ENCODE assay signal across 1 cellular context in the genomic region with DNA sequence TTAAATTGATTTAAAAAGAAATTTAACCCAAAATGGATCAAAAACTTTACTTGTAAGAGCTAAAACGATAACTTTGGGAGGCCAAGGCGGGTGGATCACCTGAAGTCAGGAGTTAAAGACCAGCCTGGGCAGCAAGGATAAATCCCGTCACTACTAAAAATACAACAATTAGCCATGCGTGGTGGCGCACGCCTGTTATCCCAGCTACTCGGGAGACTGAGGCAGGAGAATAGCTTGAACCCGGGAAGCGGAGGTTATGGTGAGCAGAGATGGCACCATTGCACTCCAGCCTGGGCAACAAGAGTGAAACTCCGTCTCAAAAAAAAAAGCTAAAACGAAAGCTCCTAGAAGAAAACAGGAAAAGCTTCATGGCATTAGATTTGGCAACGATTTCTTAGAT.
TF ChIP-seq lines count a peak whose summit lies in the region.

No MANE protein-coding gene starts in this region.

TF ChIP-seq in K562, 482 proteins besides CTCF, POLR2A, EP300 and RAD21:
- TF ChIP-seq BRD9 (IDR thresholded peaks at IDR 0.05; ENCODE audit: low read depth, partially characterized antibody) = peak; percentile 18
- TF ChIP-seq RB1 (IDR thresholded peaks at IDR 0.05; ENCODE audit: low read depth) = 0 out of 2 replicates have a peak, but pooled peaks have one; percentile 7
- TF ChIP-seq ZNF589 (CRISPR knock-in tag; IDR thresholded peaks at IDR 0.05; ENCODE audit: low read depth) = peak; percentile 78; the same call in 1 of the 2 replicates
